8 cellular contexts compared by ENCODE assay signal in the genomic region with DNA sequence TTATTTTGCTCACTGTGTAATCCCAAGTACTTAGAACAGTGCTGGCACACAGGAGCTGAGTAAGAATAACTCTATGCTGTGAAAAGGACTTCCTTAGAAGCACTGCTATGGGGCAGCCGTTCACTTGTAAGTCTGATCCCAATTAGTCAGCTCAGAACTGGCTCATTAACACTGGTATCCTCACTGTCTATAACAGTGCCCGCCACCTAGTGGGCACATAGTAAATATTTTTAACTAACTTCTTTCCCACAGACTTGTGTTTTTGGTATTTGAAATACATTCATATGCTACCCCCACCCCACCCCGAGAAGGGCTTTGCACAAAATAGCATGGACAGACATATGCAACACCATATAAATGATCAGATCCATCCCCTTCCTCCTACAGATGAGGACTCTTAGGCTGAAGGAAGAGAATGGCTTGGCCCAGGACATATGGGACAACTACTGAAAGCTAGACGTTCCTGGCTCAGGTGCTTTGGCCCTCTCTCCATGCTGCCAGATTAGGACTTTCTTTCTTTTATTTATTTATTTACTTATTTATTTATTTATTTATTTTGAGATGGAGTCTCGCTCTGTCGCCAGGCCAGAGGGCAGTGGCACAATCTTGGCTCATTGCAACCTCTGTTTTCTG. TPM values are rescaled to one million over a fixed set of nuclear protein-coding genes. Genes with fewer than 3 reads are reported as not detected.
DNase-seq lines count a peak whose midpoint lies in the region; ATAC-seq and TF ChIP-seq lines count a peak whose summit lies in the region.

No MANE protein-coding gene starts in this region.

- peaks cover 36 to 51% of the 10 kb centered on the region in 2 donors for H3K36me3 ChIP-seq in ascending aorta

- H3K27me3 ChIP-seq in ascending aorta: no peaks in the 10 kb centered on the region

- intact Hi-C loops in ascending aorta (cut with DNase I): loop anchor here (1.0 kb wide), 1 partner anchor 236 kb away; no protein-coding TSS in a partner anchor

- DNase-seq in GDM1 (lab: John Stamatoyannopoulos, UW): peak; percentile 26
- peak; percentile 55 for DNase-seq in LHCN-M2 (ENCODE audit: low read depth)
- peak; percentile 35 for DNase-seq in SIG-M5 (lab: John Stamatoyannopoulos, UW)
- DNase-seq in ascending aorta (ENCODE audit: low spot score in 2 of 2): peak in 1 of 2 donors; percentile 67
- peak; percentile 16 to 75 for DNase-seq in hippocampal formation (lab: John Stamatoyannopoulos, UW)
- peak; percentile 29 to 34 (median 30) for DNase-seq in stimulated activated CD4-positive, alpha-beta T cell treated with anti-CD3 and anti-CD28 coated beads, Interleukin-12 subunit alpha, Interleukin-12 subunit beta, amount 100 ng/mL, for 48 hours (ENCODE audit: low read depth in 2 of 3, low spot score in 1 of 3)
- DNase-seq in GM19240 (ENCODE audit: insufficient read length, low spot score): no peak

- H3K27ac ChIP-seq in ascending aorta: peak overlapping the region in 1 of 2 donors; percentile 14

- peak; percentile 18 to 58 (median 54) for TF ChIP-seq CTCF in ascending aorta (IDR thresholded peaks at IDR 0.05)

- H3K9me3 ChIP-seq in ascending aorta: no peaks in the 10 kb centered on the region

- H3K4me1 ChIP-seq in ascending aorta: no peaks in the 10 kb centered on the region

- peak; percentile 34 for ATAC-seq in GM21737 (IDR thresholded peaks at IDR 0.05; ENCODE audit: unreplicated experiment)

- H3K4me3 ChIP-seq in ascending aorta: no peak overlapping the region

RNA-seq across cellular contexts. Expression of gene DST, which starts 47.1 kb away (rescaled TPM):
- total RNA-seq in LHCN-M2 (2014; rRNA removed) (210 and 230 TPM in 2 replicates), ascending aorta (223 TPM)
- 67.5 TPM for polyA plus RNA-seq in LHCN-M2 (2012)
